In genomic region chr14:56180754-56181542, GRCh38 we compare ENCODE assay signal across 11 cellular contexts.
DNase-seq lines count a peak whose midpoint lies in the region; ATAC-seq, FAIRE-seq and TF ChIP-seq lines count a peak whose summit lies in the region.
"Had no signal": no experiment of that assay in that cellular context is flagged by ENCODE, and none has a peak within 500 bp of the region (broad histone marks: within the 10 kb centered on the region; RNA-seq: fewer than 3 reads in every experiment).

No MANE protein-coding gene starts in this region.

- no peak for TF ChIP-seq EP300 in K562 (IDR thresholded peaks at IDR 0.05; ENCODE audit: low read length)

- H3K4me1 ChIP-seq in BLaER1 treated with 17β-estradiol and CSF1 and Interleukin-3, amounts not matched to agents 10 nM and 100 nM, result peaks cover 7 to 42% (median 23%) of the 10 kb centered on the region in 10 experiments; a peak in 19 of 20 replicates
- no peaks in the 10 kb centered on the region; a peak in 2 of 5 replicates for H3K4me1 ChIP-seq in K562 (replicated peaks in 1 of 2; ENCODE audit: control insufficient read depth in 2 of 2, insufficient read depth in 2 of 2, low read length in 2 of 2)

- no peak for TF ChIP-seq CTCF in K562 (IDR thresholded peaks at IDR 0.05 in 2 of 3, conservative IDR thresholded peaks at IDR 0.05 in 1 of 3; ENCODE audit: insufficient read depth in 2 of 3, low read depth in 1 of 3, low read length in 3 of 3)

- TF ChIP-seq RAD21 in K562 (CRISPR knock-in tag; conservative IDR thresholded peaks at IDR 0.05 in 1 of 2, IDR thresholded peaks at IDR 0.05 in 1 of 2), result no peak

- H3K9me3 ChIP-seq in BLaER1 treated with 17β-estradiol and CSF1 and Interleukin-3, amounts not matched to agents 10 nM and 100 nM (replicated peaks in 1 of 11), result peaks cover 0 to 11% (median 4%) of the 10 kb centered on the region in 11 experiments; a peak in 9 of 22 replicates
- peaks cover 4% of the 10 kb centered on the region for H3K9me3 ChIP-seq in KOPT-K1 (ENCODE audit: insufficient read depth, low read length, poor library complexity, severe bottlenecking)
- no peaks in the 10 kb centered on the region for H3K9me3 ChIP-seq in K562 (replicated peaks; ENCODE audit: control insufficient read depth, insufficient read depth, low read depth, low read length)
- H3K9me3 ChIP-seq: HAP-1 had no signal

- H3K27me3 ChIP-seq in BLaER1 treated with 17β-estradiol and CSF1 and Interleukin-3, amounts not matched to agents 10 nM and 100 nM, result no peaks in the 10 kb centered on the region
- no peaks in the 10 kb centered on the region for H3K27me3 ChIP-seq in K562 (ENCODE audit: control insufficient read depth in 2 of 2, insufficient read depth in 2 of 2, low read length in 2 of 2)

- in situ Hi-C loops in K562 (cut with MboI), result no loop called here

- no peaks in the 10 kb centered on the region for H3K9me1 ChIP-seq in K562 (ENCODE audit: control insufficient read depth, insufficient read depth, low read length)

- BruUV-seq in K562 (replicated peaks; lab: Mats Ljungman, UMichigan), result no TSS peak

- DNase-seq in K562 (ENCODE audit: extremely low read depth in 1 of 4, low spot score in 3 of 4) (no peak), sciatic nerve (ENCODE audit: low spot score) (no peak)
- DNase-seq in stimulated activated naive B cell treated with anti-CD40 and anti-IgM and Interleukin-4, amounts not matched to agents 10 μg/mL and 1 μg/mL and 100 μg/mL, for 72 hours, result no peak
- no peak for DNase-seq in activated naive CD4-positive, alpha-beta T cell treated with anti-CD3 and anti-CD28 coated beads for 36 hours

- no peak for FAIRE-seq in K562 (lab: Jason Lieb, UNC)

- H3K4me1 Mint-ChIP-seq in stimulated activated naive B cell treated with anti-CD40 and anti-IgM and Interleukin-4, amounts not matched to agents 10 μg/mL and 1 μg/mL and 100 μg/mL, for 72 hours, result peaks cover 10 to 25% of the 10 kb centered on the region in 2 donors
- H3K4me1 Mint-ChIP-seq in activated naive CD4-positive, alpha-beta T cell treated with anti-CD3 and anti-CD28 coated beads for 36 hours (ENCODE audit: low read depth), result no peaks in the 10 kb centered on the region

- peak overlapping the region in 7 of 11 experiments; percentile 2 to 65 (median 26); a peak in 6 of 22 replicates for H3K4me2 ChIP-seq in BLaER1 treated with 17β-estradiol and CSF1 and Interleukin-3, amounts not matched to agents 10 nM and 100 nM
- no peak overlapping the region for H3K4me2 ChIP-seq in K562 (ENCODE audit: insufficient read depth, low read length)

- peak overlapping the region; percentile 27 for H3K27ac Mint-ChIP-seq in stimulated activated naive B cell treated with anti-CD40 and anti-IgM and Interleukin-4, amounts not matched to agents 10 μg/mL and 1 μg/mL and 100 μg/mL, for 72 hours
- H3K27ac Mint-ChIP-seq in activated naive CD4-positive, alpha-beta T cell treated with anti-CD3 and anti-CD28 coated beads for 36 hours, result no peak overlapping the region

- H3K4me3 ChIP-seq in BLaER1 treated with 17β-estradiol and CSF1 and Interleukin-3, amounts not matched to agents 10 nM and 100 nM, result no peak overlapping the region
- H3K4me3 ChIP-seq in K562, result no peak overlapping the region
- H3K4me3 ChIP-seq: HAP-1 had no signal

- intact Hi-C loops in K562 (cut with micrococcal nuclease), result no loop called here
- intact Hi-C loops in sciatic nerve (cut with DNase I), result loop anchor here (10.0 kb wide), 1 partner anchor 46 kb away; no protein-coding TSS in a partner anchor
- intact Hi-C loops in activated naive CD4-positive, alpha-beta T cell treated with anti-CD3 and anti-CD28 coated beads for 36 hours (cut with micrococcal nuclease), result no loop called here

- H3K9ac ChIP-seq in BLaER1 treated with 17β-estradiol and CSF1 and Interleukin-3, amounts not matched to agents 10 nM and 100 nM, result no peak overlapping the region
- no peak overlapping the region for H3K9ac ChIP-seq in K562 (ENCODE audit: insufficient read depth in 1 of 2, low read depth in 2 of 2, low read length in 2 of 2)

- no peak overlapping the region for H2AFZ ChIP-seq in K562 (ENCODE audit: low read depth, low read length)

- H3K27ac ChIP-seq in BLaER1 treated with 17β-estradiol and CSF1 and Interleukin-3, amounts not matched to agents 10 nM and 100 nM, result peak overlapping the region in 1 of 11 experiments; percentile 34; a peak in 1 of 22 replicates
- peak overlapping the region; percentile 22 for H3K27ac ChIP-seq in KOPT-K1 (ENCODE audit: low read depth, low read length, poor library complexity, severe bottlenecking)
- H3K27ac ChIP-seq in K562 (ENCODE audit: extremely low read depth, low read depth, low read length), result no peak overlapping the region

- H4K20me1 ChIP-seq in BLaER1 treated with 17β-estradiol and CSF1 and Interleukin-3, amounts not matched to agents 10 nM and 100 nM, result peaks cover 0 to 35% (median 8%) of the 10 kb centered on the region in 11 experiments; a peak in 12 of 22 replicates
- H4K20me1 ChIP-seq in K562 (replicated peaks; ENCODE audit: control insufficient read depth, insufficient read depth, low read length), result no peaks in the 10 kb centered on the region

- CTCF ChIA-PET in K562 (lab: Yijun Ruan, JAX; ENCODE audit: low intra/inter-chr PET ratio), result interaction anchor here (0.6 kb wide), 1 partner anchor 746 kb away, joined by 3 read pairs; no protein-coding TSS in a partner anchor
- CTCF ChIA-PET in activated naive CD4-positive, alpha-beta T cell treated with anti-CD3 and anti-CD28 coated beads for 36 hours (lab: Charles Lee), result no interaction called here

- 19% methylated on average over 4 of the region's 4 CpGs for WGBS in K562 (ENCODE audit: insufficient coverage, low coverage, missing lambda C conversion rate)

- ATAC-seq in K562 (no peak), GM19324 (IDR thresholded peaks at IDR 0.05; ENCODE audit: low FRiP score, unreplicated experiment) (no peak), sciatic nerve (no peak)
- ATAC-seq in stimulated activated naive B cell treated with anti-CD40 and anti-IgM and Interleukin-4, amounts not matched to agents 10 μg/mL and 1 μg/mL and 100 μg/mL, for 72 hours (replicated peaks), result peak; percentile 31 to 39
- ATAC-seq: Panc1, Right ventricle myocardium inferior had no signal

- POLR2A ChIA-PET in K562 (lab: Yijun Ruan, JAX), result no interaction called here

- peaks cover 12 to 63% (median 45%) of the 10 kb centered on the region in 11 experiments; a peak in 21 of 22 replicates for H3K36me3 ChIP-seq in BLaER1 treated with 17β-estradiol and CSF1 and Interleukin-3, amounts not matched to agents 10 nM and 100 nM
- H3K36me3 ChIP-seq in KOPT-K1 (ENCODE audit: insufficient read depth, low read length) (peaks cover 33% of the 10 kb centered on the region), K562 (ENCODE audit: control insufficient read depth, insufficient read depth, low read length) (no peaks in the 10 kb centered on the region)
- H3K36me3 ChIP-seq: HAP-1 had no signal

- H3K36me3 Mint-ChIP-seq in stimulated activated naive B cell treated with anti-CD40 and anti-IgM and Interleukin-4, amounts not matched to agents 10 μg/mL and 1 μg/mL and 100 μg/mL, for 72 hours, result peaks cover 9 to 12% of the 10 kb centered on the region in 2 donors
- H3K36me3 Mint-ChIP-seq in activated naive CD4-positive, alpha-beta T cell treated with anti-CD3 and anti-CD28 coated beads for 36 hours (ENCODE audit: low read depth), result peaks cover 12% of the 10 kb centered on the region

- no peak overlapping the region for H3K4me3 Mint-ChIP-seq in stimulated activated naive B cell treated with anti-CD40 and anti-IgM and Interleukin-4, amounts not matched to agents 10 μg/mL and 1 μg/mL and 100 μg/mL, for 72 hours
- H3K4me3 Mint-ChIP-seq in activated naive CD4-positive, alpha-beta T cell treated with anti-CD3 and anti-CD28 coated beads for 36 hours, result no peak overlapping the region
- H3K4me3 Mint-ChIP-seq: B cell had no signal

- H3K79me2 ChIP-seq in K562 (ENCODE audit: control insufficient read depth, insufficient read depth, low read length), result no peaks in the 10 kb centered on the region

- TF ChIP-seq POLR2A in K562 (conservative IDR thresholded peaks at IDR 0.05), result no peak

- no peaks in the 10 kb centered on the region for H3K9me3 Mint-ChIP-seq in stimulated activated naive B cell treated with anti-CD40 and anti-IgM and Interleukin-4, amounts not matched to agents 10 μg/mL and 1 μg/mL and 100 μg/mL, for 72 hours
- H3K9me3 Mint-ChIP-seq in activated naive CD4-positive, alpha-beta T cell treated with anti-CD3 and anti-CD28 coated beads for 36 hours, result no peaks in the 10 kb centered on the region

- no peaks in the 10 kb centered on the region for H3K27me3 Mint-ChIP-seq in stimulated activated naive B cell treated with anti-CD40 and anti-IgM and Interleukin-4, amounts not matched to agents 10 μg/mL and 1 μg/mL and 100 μg/mL, for 72 hours
- H3K27me3 Mint-ChIP-seq in activated naive CD4-positive, alpha-beta T cell treated with anti-CD3 and anti-CD28 coated beads for 36 hours (ENCODE audit: low read depth), result no peaks in the 10 kb centered on the region
- H3K27me3 Mint-ChIP-seq: B cell had no signal

TF ChIP-seq in K562, 482 proteins besides CTCF, POLR2A, EP300 and RAD21 (continues in another document):
- TF ChIP-seq KLF16 (IDR thresholded peaks at IDR 0.05) (no peak), MEF2D (tag; conservative IDR thresholded peaks at IDR 0.05; ENCODE audit: low read depth) (peak; percentile 53; the same call in 1 of the 2 replicates)
- TF ChIP-seq, protein P1, sequence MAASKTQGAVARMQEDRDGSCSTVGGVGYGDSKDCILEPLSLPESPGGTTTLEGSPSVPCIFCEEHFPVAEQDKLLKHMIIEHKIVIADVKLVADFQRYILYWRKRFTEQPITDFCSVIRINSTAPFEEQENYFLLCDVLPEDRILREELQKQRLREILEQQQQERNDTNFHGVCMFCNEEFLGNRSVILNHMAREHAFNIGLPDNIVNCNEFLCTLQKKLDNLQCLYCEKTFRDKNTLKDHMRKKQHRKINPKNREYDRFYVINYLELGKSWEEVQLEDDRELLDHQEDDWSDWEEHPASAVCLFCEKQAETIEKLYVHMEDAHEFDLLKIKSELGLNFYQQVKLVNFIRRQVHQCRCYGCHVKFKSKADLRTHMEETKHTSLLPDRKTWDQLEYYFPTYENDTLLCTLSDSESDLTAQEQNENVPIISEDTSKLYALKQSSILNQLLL (CRISPR knock-in tag; IDR thresholded peaks at IDR 0.05; ENCODE audit: borderline replicate concordance), result no peak

Comparison
In these comparisons a context has a peak if more than half of its experiments do, and no peak if none do; other contexts are left out.
1. ATAC-seq: peak in stimulated activated naive B cell treated with anti-CD40 and anti-IgM and Interleukin-4, amounts not matched to agents 10 μg/mL and 1 μg/mL and 100 μg/mL, for 72 hours (2 of 2); none in K562 (single experiment), GM19324 (single experiment) and sciatic nerve (single experiment).